ENCODE assay signal across 18 cellular contexts in the genomic region with DNA sequence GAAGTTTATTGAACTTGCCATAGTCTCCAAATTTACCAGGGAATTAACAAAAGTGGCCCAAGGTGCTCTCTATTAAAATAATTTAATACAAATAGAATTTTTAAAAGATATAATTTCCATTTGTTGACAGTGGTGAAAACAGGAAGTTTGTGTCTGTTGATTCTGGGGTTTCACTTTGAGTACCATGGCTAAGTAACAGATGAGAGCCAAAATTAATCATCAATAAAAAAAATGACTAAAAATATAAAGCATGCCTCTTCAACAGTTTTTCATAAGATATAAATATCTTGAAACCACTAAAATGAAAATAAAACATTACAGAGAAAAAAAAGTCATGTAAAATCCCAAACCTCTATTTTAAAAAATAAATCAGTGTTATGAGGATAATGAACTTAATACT. TPM values are rescaled to one million over a fixed set of nuclear protein-coding genes. Genes with fewer than 3 reads are reported as not detected.
DNase-seq lines count a peak whose midpoint lies in the region; ATAC-seq, FAIRE-seq and TF ChIP-seq lines count a peak whose summit lies in the region.
"Had no signal": no experiment of that assay in that cellular context is flagged by ENCODE, and none has a peak within 500 bp of the region (broad histone marks: within the 10 kb centered on the region; RNA-seq: fewer than 3 reads in every experiment).

No MANE protein-coding gene starts in this region.

- no peaks in the 10 kb centered on the region for H3K4me1 ChIP-seq in CD4-positive, alpha-beta memory T cell (ENCODE audit: insufficient read depth, low read length)

- no peaks in the 10 kb centered on the region for H3K4me1 Mint-ChIP-seq in CD4-positive, alpha-beta memory T cell
- H3K4me1 Mint-ChIP-seq: activated naive CD8-positive, alpha-beta T cell treated with anti-CD3 and anti-CD28 coated beads, Interleukin-2, amount 50 U/mL, for 24 hours had no signal

- H3K27me3 ChIP-seq in CD4-positive, alpha-beta memory T cell (ENCODE audit: insufficient read depth, low read length): no peaks in the 10 kb centered on the region

- H3K4me3 Mint-ChIP-seq in CD4-positive, alpha-beta memory T cell: no peak overlapping the region
- H3K4me3 Mint-ChIP-seq: activated naive CD8-positive, alpha-beta T cell treated with anti-CD3 and anti-CD28 coated beads, Interleukin-2, amount 50 U/mL, for 24 hours had no signal

- H3K9me3 Mint-ChIP-seq in CD4-positive, alpha-beta memory T cell: peaks cover 0 to 2% (median 0%) of the 10 kb centered on the region in 8 donors
- H3K9me3 Mint-ChIP-seq: activated naive CD8-positive, alpha-beta T cell treated with anti-CD3 and anti-CD28 coated beads, Interleukin-2, amount 50 U/mL, for 24 hours had no signal

- TF ChIP-seq POLR2A in GM12892 (IDR thresholded peaks at IDR 0.05; ENCODE audit: low read depth, low read length): no peak

- H3K36me3 ChIP-seq in CD4-positive, alpha-beta memory T cell (ENCODE audit: insufficient read depth, low read length): no peaks in the 10 kb centered on the region

- FAIRE-seq in GM12892 (lab: Jason Lieb, UNC): no peak
- FAIRE-seq: K562 had no signal

- peak; percentile 42 for DNase-seq in GM12865 (ENCODE audit: low read depth)
- DNase-seq in SHP77 (lab: John Stamatoyannopoulos, UW): no peak
- DNase-seq in GM12892 (ENCODE audit: insufficient read length): no peak
- no peak for DNase-seq in NCI-H82 (lab: John Stamatoyannopoulos, UW)
- no peak for DNase-seq in CD4-positive, alpha-beta memory T cell
- DNase-seq: 8988T; activated naive CD8-positive, alpha-beta T cell treated with anti-CD3 and anti-CD28 coated beads, Interleukin-2, amount 50 U/mL, for 24 hours; activated T-cell treated with anti-CD3 and anti-CD28 coated beads for 4 hours; cerebellar nuclear complex; head of caudate nucleus; NCI-H146; NCI-H510A; PC-9; stimulated activated CD4-positive, alpha-beta T cell treated with anti-CD3 and anti-CD28 coated beads, Interleukin-15, amount 100 ng/mL, for 24 hours had no signal

- peaks cover 8 to 10% of the 10 kb centered on the region in 2 donors for H3K27me3 Mint-ChIP-seq in CD4-positive, alpha-beta memory T cell

- TF ChIP-seq CTCF in GM12865 (IDR thresholded peaks at IDR 0.05; ENCODE audit: insufficient read depth, low read depth, low read length, missing control alignments): no peak

- peak; percentile 36 for ATAC-seq in GM19467 (IDR thresholded peaks at IDR 0.05; ENCODE audit: unreplicated experiment)
- peak; percentile 69 for ATAC-seq in HG02798 (IDR thresholded peaks at IDR 0.05; ENCODE audit: poor library complexity, unreplicated experiment)
- peak; percentile 80 for ATAC-seq in HG03354 (IDR thresholded peaks at IDR 0.05; ENCODE audit: poor library complexity, severe bottlenecking, unreplicated experiment)
- ATAC-seq: activated naive CD8-positive, alpha-beta T cell treated with anti-CD3 and anti-CD28 coated beads, Interleukin-2, amount 50 U/mL, for 24 hours; K562 had no signal

- no peak overlapping the region for H3K4me3 ChIP-seq in GM12865 (ENCODE audit: low read depth, low read length)
- no peak overlapping the region for H3K4me3 ChIP-seq in CD4-positive, alpha-beta memory T cell (ENCODE audit: low read length in 2 of 2)
- H3K4me3 ChIP-seq: K562, PC-9 had no signal

- H3K9me3 ChIP-seq in CD4-positive, alpha-beta memory T cell (ENCODE audit: control insufficient read depth in 1 of 2, low read length in 2 of 2): no peaks in the 10 kb centered on the region

- no peak overlapping the region for H3K27ac ChIP-seq in CD4-positive, alpha-beta memory T cell (ENCODE audit: low read depth, low read length)
- H3K27ac ChIP-seq: PC-9 had no signal

- H3K36me3 Mint-ChIP-seq in CD4-positive, alpha-beta memory T cell: no peaks in the 10 kb centered on the region

- POLR2A ChIA-PET in CD4-positive, alpha-beta memory T cell (lab: Charles Lee; ENCODE audit: partially characterized antibody): no interaction called here

- intact Hi-C loops in CD4-positive, alpha-beta memory T cell (cut with micrococcal nuclease): no loop called here

- H3K27ac Mint-ChIP-seq in CD4-positive, alpha-beta memory T cell: no peak overlapping the region
- H3K27ac Mint-ChIP-seq: activated naive CD8-positive, alpha-beta T cell treated with anti-CD3 and anti-CD28 coated beads, Interleukin-2, amount 50 U/mL, for 24 hours had no signal

- CTCF ChIA-PET in CD4-positive, alpha-beta memory T cell (lab: Charles Lee; ENCODE audit: partially characterized antibody): no interaction called here

RNA-seq across cellular contexts. Expression of a gene that starts 49.8 kb away (rescaled TPM):
- polyA plus RNA-seq in GM12892 (2012; ENCODE audit: missing spikeins): not detected
- total RNA-seq in CD4-positive, alpha-beta memory T cell: not detected
- not detected for polyA plus RNA-seq in CD4-positive, alpha-beta memory T cell
- total RNA-seq: K562, PC-9 had no signal
- polyA plus RNA-seq: K562 had no signal
